10 cellular contexts compared by ENCODE assay signal in genomic region chr4:39456946-39457763, GRCh38. TPM values are rescaled to one million over a fixed set of nuclear protein-coding genes. Genes with fewer than 3 reads are reported as not detected.
DNase-seq lines count a peak whose midpoint lies in the region; ATAC-seq and TF ChIP-seq lines count a peak whose summit lies in the region.
"Had no signal": no experiment of that assay in that cellular context is flagged by ENCODE, and none has a peak within 500 bp of the region (broad histone marks: within the 10 kb centered on the region; RNA-seq: fewer than 3 reads in every experiment).

No MANE protein-coding gene starts in this region.

- H3K9me3 ChIP-seq in thymus (ENCODE audit: control insufficient read depth), result no peaks in the 10 kb centered on the region

- H3K4me3 Mint-ChIP-seq in activated T-cell treated with anti-CD3 and anti-CD28 coated beads, Interleukin-2, amount 50 U/mL, for 24 hours, result peak overlapping the region; percentile 99
- H3K4me3 Mint-ChIP-seq in activated naive CD8-positive, alpha-beta T cell treated with anti-CD3 and anti-CD28 coated beads for 36 hours, result peak overlapping the region; percentile 94

- H3K27me3 Mint-ChIP-seq in activated T-cell treated with anti-CD3 and anti-CD28 coated beads, Interleukin-2, amount 50 U/mL, for 24 hours, result no peaks in the 10 kb centered on the region
- no peaks in the 10 kb centered on the region for H3K27me3 Mint-ChIP-seq in activated naive CD8-positive, alpha-beta T cell treated with anti-CD3 and anti-CD28 coated beads for 36 hours

- peaks cover 6% of the 10 kb centered on the region for H3K4me1 ChIP-seq in thymus (ENCODE audit: control insufficient read depth, insufficient read depth, low read length)

- H3K36me3 Mint-ChIP-seq in activated T-cell treated with anti-CD3 and anti-CD28 coated beads, Interleukin-2, amount 50 U/mL, for 24 hours (ENCODE audit: low read depth), result peaks cover 90% of the 10 kb centered on the region
- H3K36me3 Mint-ChIP-seq in activated naive CD8-positive, alpha-beta T cell treated with anti-CD3 and anti-CD28 coated beads for 36 hours, result peaks cover 76% of the 10 kb centered on the region

- TF ChIP-seq CTCF in kidney epithelial cell (IDR thresholded peaks at IDR 0.05; ENCODE audit: insufficient read depth, low read length, poor library complexity, severe bottlenecking), result no peak

- H3K4me3 ChIP-seq in kidney epithelial cell (ENCODE audit: low read depth, low read length) (peak overlapping the region; percentile 74), thymus (ENCODE audit: low read length) (peak overlapping the region; percentile 97)

- no peak for DNase-seq in activated T-cell treated with anti-CD3 and anti-CD28 coated beads, Interleukin-2, amount 50 U/mL, for 24 hours
- DNase-seq in activated T-cell treated with anti-CD3 and anti-CD28 coated beads, Interleukin-2, amount 50 U/mL, for 48 hours, result no peak
- no peak for DNase-seq in activated naive CD8-positive, alpha-beta T cell treated with anti-CD3 and anti-CD28 coated beads for 36 hours
- DNase-seq in kidney epithelial cell (ENCODE audit: low read depth) (no peak), NCI-H1048 (lab: John Stamatoyannopoulos, UW) (no peak), UCSD-AML1 (lab: John Stamatoyannopoulos, UW; ENCODE audit: unreplicated experiment) (no peak)
- DNase-seq: activated CD4-positive, alpha-beta T cell treated with anti-CD3 and anti-CD28 coated beads, Interleukin-2, amount 50 U/mL, for 48 hours had no signal

- peak overlapping the region; percentile 100 for H3K27ac Mint-ChIP-seq in activated T-cell treated with anti-CD3 and anti-CD28 coated beads, Interleukin-2, amount 50 U/mL, for 24 hours
- peak overlapping the region; percentile 100 for H3K27ac Mint-ChIP-seq in activated naive CD8-positive, alpha-beta T cell treated with anti-CD3 and anti-CD28 coated beads for 36 hours

- peaks cover 1% of the 10 kb centered on the region for H3K36me3 ChIP-seq in kidney epithelial cell (ENCODE audit: control insufficient read depth, insufficient read depth, low read length)
- H3K36me3 ChIP-seq in thymus (ENCODE audit: control insufficient read depth, insufficient read depth), result peaks cover 27% of the 10 kb centered on the region

- WGBS in thymus, result 89% methylated on average over 10 of the region's 10 CpGs

- H3K9me3 Mint-ChIP-seq in activated T-cell treated with anti-CD3 and anti-CD28 coated beads, Interleukin-2, amount 50 U/mL, for 24 hours, result no peaks in the 10 kb centered on the region
- H3K9me3 Mint-ChIP-seq in activated naive CD8-positive, alpha-beta T cell treated with anti-CD3 and anti-CD28 coated beads for 36 hours, result no peaks in the 10 kb centered on the region

- H3K4me1 Mint-ChIP-seq in activated T-cell treated with anti-CD3 and anti-CD28 coated beads, Interleukin-2, amount 50 U/mL, for 24 hours (ENCODE audit: low read depth), result peaks cover 58% of the 10 kb centered on the region
- peaks cover 51% of the 10 kb centered on the region for H3K4me1 Mint-ChIP-seq in activated naive CD8-positive, alpha-beta T cell treated with anti-CD3 and anti-CD28 coated beads for 36 hours

- no peaks in the 10 kb centered on the region for H3K27me3 ChIP-seq in kidney epithelial cell (ENCODE audit: control insufficient read depth, insufficient read depth, low read length)
- H3K27me3 ChIP-seq in thymus (ENCODE audit: control insufficient read depth, insufficient read depth), result no peaks in the 10 kb centered on the region

- no peak for ATAC-seq in HG02884 (IDR thresholded peaks at IDR 0.05; ENCODE audit: unreplicated experiment)

- no peak overlapping the region for H3K27ac ChIP-seq in thymus (ENCODE audit: low read depth)

RNA-seq across cellular contexts. Expression of gene RPL9, which starts 1.6 kb away (rescaled TPM):
- total RNA-seq in activated naive CD8-positive, alpha-beta T cell treated with anti-CD3 and anti-CD28 coated beads for 36 hours, result 1,000 to 10,000 TPM; 1,739 to 1,814 TPM
- 5,053 and 6,223 TPM in 2 replicates for total RNA-seq in kidney epithelial cell
- 3,607 TPM for polyA plus RNA-seq in thymus

RNA-seq across cellular contexts. Expression of gene LIAS, which starts 1.7 kb away (rescaled TPM):
- 10 to 100 TPM; 44.1 to 46.3 TPM for total RNA-seq in activated naive CD8-positive, alpha-beta T cell treated with anti-CD3 and anti-CD28 coated beads for 36 hours
- total RNA-seq in kidney epithelial cell, result 15.4 and 18.1 TPM in 2 replicates
- 29.1 TPM for polyA plus RNA-seq in thymus

RNA-seq across cellular contexts. Expression of gene KLB, which starts 50.4 kb away (rescaled TPM):
- not detected for total RNA-seq in activated naive CD8-positive, alpha-beta T cell treated with anti-CD3 and anti-CD28 coated beads for 36 hours
- total RNA-seq in kidney epithelial cell, result 0.07 and 0.21 TPM in 2 replicates
- 0.14 TPM for polyA plus RNA-seq in thymus
- total RNA-seq: pulmonary artery endothelial cell had no signal
